ENCODE assay signal across 8 cellular contexts in genomic region chr10:31031666-31032514, GRCh38. TPM values are rescaled to one million over a fixed set of nuclear protein-coding genes. Genes with fewer than 3 reads are reported as not detected.
DNase-seq lines count a peak whose midpoint lies in the region; ATAC-seq and TF ChIP-seq lines count a peak whose summit lies in the region.

ZNF438 (minus strand) TSS chr10:31031865; CDS start chr10:30877034, 154,831 bp downstream.

- intact Hi-C loops in OCI-LY7 (cut with micrococcal nuclease; ENCODE audit: unreplicated experiment), result loop anchor here (1.0 to 5.0 kb wide), 4 partner anchors 286 to 730 kb away; no protein-coding TSS in a partner anchor

- H3K9ac ChIP-seq in mucosa of stomach (ENCODE audit: low read length), result peak within 1 kb of the TSS; percentile 97

- H3K79me2 ChIP-seq in OCI-LY7 (ENCODE audit: insufficient read depth, low read depth, low read length), result no peaks in the 10 kb centered on the region

- ATAC-seq in GM21528 (IDR thresholded peaks at IDR 0.05; ENCODE audit: low FRiP score, unreplicated experiment), result peak; percentile 92

- no peaks in the 10 kb centered on the region for H3K36me3 ChIP-seq in OCI-LY7 (ENCODE audit: insufficient read depth, low read length)
- H3K36me3 ChIP-seq in mucosa of stomach (ENCODE audit: control insufficient read depth, insufficient read depth, low read length), result no peaks in the 10 kb centered on the region

- peak within 1 kb of the TSS; percentile 99 for H3K4me2 ChIP-seq in OCI-LY7 (ENCODE audit: low read length)

- no peaks in the 10 kb centered on the region for H3K9me2 ChIP-seq in OCI-LY7 (ENCODE audit: insufficient read depth, low read length)

- H3K27ac ChIP-seq in OCI-LY7 (ENCODE audit: low read depth, low read length, poor library complexity, severe bottlenecking) (peak within 1 kb of the TSS; percentile 80), epithelial cell of prostate (peak within 1 kb of the TSS; percentile 92)

- POLR2A ChIA-PET in OCI-LY7 (lab: Charles Lee), result interaction anchor here (1.0 to 1.4 kb wide), 4 partner anchors 15 to 289 kb away, joined by 3 to 9 read pairs (median 4); no protein-coding TSS in a partner anchor

- BruUV-seq in OCI-LY7 (replicated peaks; lab: Mats Ljungman, UMichigan), result no TSS peak

- CTCF ChIA-PET in OCI-LY7 (lab: Charles Lee; ENCODE audit: unreplicated experiment), result no interaction called here

- H3K4me1 ChIP-seq in OCI-LY7 (ENCODE audit: insufficient read depth, low read length, poor library complexity, severe bottlenecking), result peaks cover 8% of the 10 kb centered on the region
- peaks cover 17% of the 10 kb centered on the region for H3K4me1 ChIP-seq in mucosa of stomach (ENCODE audit: control insufficient read depth, insufficient read depth, low read length)

- H3K9me3 ChIP-seq in OCI-LY7 (ENCODE audit: low read length) (no peaks in the 10 kb centered on the region), mucosa of stomach (ENCODE audit: control insufficient read depth, low read length) (no peaks in the 10 kb centered on the region)

- peak within 1 kb of the TSS; percentile 74 for H3K4me3 ChIP-seq in OCI-LY7 (ENCODE audit: low read depth, low read length, poor library complexity, severe bottlenecking)
- peak within 1 kb of the TSS; percentile 43 for H3K4me3 ChIP-seq in mucosa of stomach (ENCODE audit: low read length)

- DNase-seq in DMS153 treated with DMSO at 0.1 percent for 48 hours (lab: John Stamatoyannopoulos, UW; ENCODE audit: unreplicated experiment), result peak; percentile 35
- DNase-seq in HuH-7.5 (ENCODE audit: low spot score), result peak; percentile 74
- peak; percentile 92 for DNase-seq in OCI-LY7 (ENCODE audit: low spot score)
- peak; percentile 96 for DNase-seq in activated T-cell treated with anti-CD3 and anti-CD28 coated beads for 48 hours (ENCODE audit: low read depth)
- peak; percentile 62 for DNase-seq in epithelial cell of prostate (ENCODE audit: low read depth, low spot score)
- DNase-seq in stimulated activated CD8-positive, alpha-beta memory T cell treated with anti-CD3 and anti-CD28 coated beads, Interleukin-4, amount 100 ng/mL, for 48 hours, result peak; percentile 97

- peak; percentile 75 for TF ChIP-seq CTCF in OCI-LY7 (conservative IDR thresholded peaks at IDR 0.05; ENCODE audit: low read length)

- no peaks in the 10 kb centered on the region for H4K20me1 ChIP-seq in OCI-LY7 (ENCODE audit: insufficient read depth, low read length)

- H2AFZ ChIP-seq in OCI-LY7 (ENCODE audit: low read length), result peak within 1 kb of the TSS; percentile 99

- H3K27me3 ChIP-seq in mucosa of stomach (ENCODE audit: control insufficient read depth, insufficient read depth, low read length), result no peaks in the 10 kb centered on the region

RNA-seq across cellular contexts. Expression of gene ZNF438, which starts in this region (rescaled TPM):
- total RNA-seq in OCI-LY7 (2014; rRNA removed; shearing (Covaris generic)), result 1.3 and 2.0 TPM in 2 replicates
- 2.1 and 2.5 TPM in 2 replicates for total RNA-seq in OCI-LY7 (2022)

Comparison
In these comparisons a context has a peak if more than half of its experiments do, and no peak if none do; other contexts are left out.
1. Peak in every context shown above with its lines: DNase-seq, ATAC-seq, H3K4me3 ChIP-seq and H3K27ac ChIP-seq.
2. DNase-seq: peak in every context shown above with its lines; median percentile 97 in stimulated activated CD8-positive, alpha-beta memory T cell treated with anti-CD3 and anti-CD28 coated beads, Interleukin-4, amount 100 ng/mL, for 48 hours; 96 in activated T-cell treated with anti-CD3 and anti-CD28 coated beads for 48 hours; 92 in OCI-LY7; 74 in HuH-7.5; 62 in epithelial cell of prostate; 35 in DMS153 treated with DMSO at 0.1 percent for 48 hours.